ENCODE assay signal across 15 cellular contexts in the genomic region with DNA sequence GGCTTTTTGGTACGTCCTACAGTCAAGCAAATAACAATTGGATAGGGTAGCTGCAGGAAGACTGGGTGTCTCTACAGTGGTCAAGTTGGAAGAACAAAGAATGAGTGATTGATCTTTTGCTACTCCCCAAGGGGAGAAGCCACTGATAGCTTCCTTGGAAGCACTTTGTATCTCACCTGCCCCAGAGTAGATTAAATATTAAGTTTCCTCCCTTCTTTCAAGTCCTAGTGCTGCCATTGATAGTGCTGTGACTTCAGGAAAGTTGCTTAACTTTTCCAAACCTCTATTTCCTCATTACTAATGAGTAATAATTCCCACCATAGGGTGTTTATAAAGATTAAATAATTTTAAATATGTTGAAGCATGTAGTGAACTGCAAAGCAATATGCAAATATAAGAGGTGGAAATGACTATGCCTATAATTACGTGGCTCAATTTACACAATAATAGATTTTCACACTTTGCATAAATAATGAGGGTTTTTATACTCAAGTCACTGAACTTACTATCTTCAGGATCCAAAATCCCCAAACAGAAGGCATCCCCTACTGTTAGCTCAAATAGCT. TPM values are rescaled to one million over a fixed set of nuclear protein-coding genes. Genes with fewer than 3 reads are reported as not detected.
A peak's percentile ranks its signal among the peaks of the same experiment; 100 is the strongest.
DNase-seq lines count a peak whose midpoint lies in the region; ATAC-seq, FAIRE-seq and TF ChIP-seq lines count a peak whose summit lies in the region.
"Had no signal": no experiment of that assay in that cellular context is flagged by ENCODE, and none has a peak within 500 bp of the region (broad histone marks: within the 10 kb centered on the region; RNA-seq: fewer than 3 reads in every experiment).

No MANE protein-coding gene starts in this region.

- DNase-seq in HepG2 (ENCODE audit: low spot score) (no peak), germinal center (ENCODE audit: low spot score) (no peak), SKM-1 (lab: John Stamatoyannopoulos, UW; ENCODE audit: unreplicated experiment) (no peak), WTC11 (ENCODE audit: low spot score) (no peak), uterus (no peak)
- DNase-seq: activated CD4-positive, alpha-beta T cell treated with anti-CD3 and anti-CD28 coated beads for 4 hours; right cardiac atrium; thyroid gland had no signal

- H3K79me2 ChIP-seq in ACC112 (ENCODE audit: control insufficient read depth, insufficient read depth, low read length, unreplicated experiment): no peaks in the 10 kb centered on the region
- no peaks in the 10 kb centered on the region for H3K79me2 ChIP-seq in HepG2 (ENCODE audit: insufficient read depth, low read length)

- H3K9me3 Mint-ChIP-seq in WTC11: no peaks in the 10 kb centered on the region

- BruUV-seq in HepG2 (replicated peaks; lab: Mats Ljungman, UMichigan): no TSS peak

- no peak overlapping the region for H3K27ac Mint-ChIP-seq in WTC11

- no peaks in the 10 kb centered on the region for H3K36me3 ChIP-seq in ACC112 (ENCODE audit: insufficient read depth, low read length)
- no peaks in the 10 kb centered on the region for H3K36me3 ChIP-seq in HepG2 (replicated peaks in 1 of 2; ENCODE audit: control insufficient read depth in 1 of 2, insufficient read depth in 2 of 2, low read length in 2 of 2)
- no peaks in the 10 kb centered on the region for H3K36me3 ChIP-seq in uterus
- H3K36me3 ChIP-seq: esophagus muscularis mucosa, thyroid gland had no signal

- H3K4me2 ChIP-seq in HepG2 (ENCODE audit: low read depth, low read length): peak overlapping the region; percentile 78

- in situ Hi-C loops in HepG2 (cut with HindIII; ENCODE audit: extremely low pct_ligation_motif_present, low pct_unique_long_range_greater_than_20kb): loop anchor here (5.0 to 25.0 kb wide), 2 partner anchors 307 to 802 kb away; no protein-coding TSS in a partner anchor

- ATAC-seq in GM21717 (IDR thresholded peaks at IDR 0.05; ENCODE audit: unreplicated experiment) (peak; percentile 8), HepG2 (peak; percentile 29; the same call in 2 of the 3 replicates), WTC11 (no peak)

- H3K9ac ChIP-seq in HepG2 (ENCODE audit: insufficient read depth, low read depth, low read length): peak overlapping the region; percentile 66

- 29% methylated on average over 2 of the region's 2 CpGs for WGBS in HepG2 (ENCODE audit: low lambda C conversion rate)

- CTCF ChIA-PET in HepG2 (lab: Yijun Ruan, JAX; ENCODE audit: low intra/inter-chr PET ratio, low total read pairs): interaction anchor here (1.1 to 3.5 kb wide), 4 partner anchors 252 to 314 kb away, joined by 3 to 56 read pairs (median 10); no protein-coding TSS in a partner anchor
- CTCF ChIA-PET in WTC11 (lab: Charles Lee): interaction anchor here (0.6 to 2.3 kb wide), 15 partner anchors 9 to 330 kb away, joined by 3 to 12 read pairs (median 4); a partner anchor contains a TSS

- TF ChIP-seq EP300 in HepG2 (IDR thresholded peaks at IDR 0.05; ENCODE audit: low read depth in 2 of 2, low read length in 2 of 2) (peak in 1 of 2 experiments; percentile 48; a peak in 1 of 4 replicates), HepG2 (CRISPR knock-in tag; IDR thresholded peaks at IDR 0.05; ENCODE audit: borderline replicate concordance) (no peak)

- intact Hi-C loops in HepG2 (cut with micrococcal nuclease; ENCODE audit: unreplicated experiment) (loop anchor here (1.0 to 5.0 kb wide), 2 partner anchors 72 to 807 kb away; a partner anchor contains a TSS), uterus (cut with DNase I; ENCODE audit: low total_unique reads) (no loop called here)

- TF ChIP-seq RAD21 in HepG2 (CRISPR knock-in tag; IDR thresholded peaks at IDR 0.05): no peak

- peaks cover 8% of the 10 kb centered on the region for H3K4me1 Mint-ChIP-seq in WTC11

- peaks cover 6% of the 10 kb centered on the region for H3K4me1 ChIP-seq in ACC112 (ENCODE audit: control insufficient read depth, insufficient read depth, low read length, unreplicated experiment)
- H3K4me1 ChIP-seq in HepG2 (ENCODE audit: insufficient read depth, low read length): peaks cover 40% of the 10 kb centered on the region
- H3K4me1 ChIP-seq in uterus: no peaks in the 10 kb centered on the region

- no peak overlapping the region for H3K4me3 Mint-ChIP-seq in WTC11

- no peaks in the 10 kb centered on the region for H3K36me3 Mint-ChIP-seq in WTC11
- H3K36me3 Mint-ChIP-seq: brain had no signal

- FAIRE-seq in HepG2 (lab: Jason Lieb, UNC): no peak

- H3K27me3 ChIP-seq in ACC112 (ENCODE audit: insufficient read depth, low read length) (peaks cover 10% of the 10 kb centered on the region), HepG2 (ENCODE audit: control insufficient read depth in 1 of 2, insufficient read depth in 2 of 2, low read length in 2 of 2) (no peaks in the 10 kb centered on the region), uterus (no peaks in the 10 kb centered on the region)
- H3K27me3 ChIP-seq: thyroid gland had no signal

- peak overlapping the region; percentile 46 for H2AFZ ChIP-seq in ACC112 (ENCODE audit: low read length, unreplicated experiment)
- peak overlapping the region; percentile 98 for H2AFZ ChIP-seq in HepG2 (ENCODE audit: low read length)

- no peak overlapping the region for H3K27ac ChIP-seq in ACC112 (ENCODE audit: low read depth, low read length)
- peak overlapping the region; percentile 70 for H3K27ac ChIP-seq in VCaP
- H3K27ac ChIP-seq in HepG2 (ENCODE audit: extremely low read length, insufficient read depth, low read length): peak overlapping the region; percentile 51
- H3K27ac ChIP-seq in uterus: no peak overlapping the region
- H3K27ac ChIP-seq: esophagus muscularis mucosa, thyroid gland had no signal

- no peak for TF ChIP-seq CTCF in VCaP (conservative IDR thresholded peaks at IDR 0.05)
- no peak for TF ChIP-seq CTCF in HepG2 (CRISPR knock-in tag; IDR thresholded peaks at IDR 0.05)
- no peak for TF ChIP-seq CTCF in WTC11 (IDR thresholded peaks at IDR 0.05)
- TF ChIP-seq CTCF in uterus (IDR thresholded peaks at IDR 0.05): no peak

- H3K4me3 ChIP-seq in ACC112 (ENCODE audit: low read depth, low read length) (peak overlapping the region; percentile 54), HepG2 (replicated peaks in 1 of 3; ENCODE audit: insufficient read depth in 1 of 3, low read depth in 2 of 3, low read length in 3 of 3) (peak overlapping the region in 2 of 3 experiments; percentile 48 to 56; a peak in 4 of 6 replicates), uterus (no peak overlapping the region)
- H3K4me3 ChIP-seq: esophagus muscularis mucosa, thyroid gland had no signal

- no peaks in the 10 kb centered on the region for H4K20me1 ChIP-seq in HepG2 (ENCODE audit: insufficient read depth, low read length)

- H3K27me3 Mint-ChIP-seq in WTC11 (ENCODE audit: low read depth): peaks cover 3% of the 10 kb centered on the region; the same call in 1 of the 2 replicates

- TF ChIP-seq POLR2A in HepG2 (IDR thresholded peaks at IDR 0.05; ENCODE audit: insufficient read depth in 1 of 2, low read depth in 2 of 2, low read length in 2 of 2) (no peak), uterus (IDR thresholded peaks at IDR 0.05) (no peak)

- H3K9me3 ChIP-seq in HepG2 (ENCODE audit: low read length) (no peaks in the 10 kb centered on the region), uterus (no peaks in the 10 kb centered on the region)
- H3K9me3 ChIP-seq: esophagus muscularis mucosa, thyroid gland had no signal

- POLR2A ChIA-PET in HepG2 (lab: Yijun Ruan, JAX) (interaction anchor here (0.6 to 4.5 kb wide), 6 partner anchors 15 to 200 kb away, joined by 3 to 23 read pairs (median 5); a partner anchor contains a TSS), WTC11 (lab: Charles Lee) (no interaction called here)

TF ChIP-seq in HepG2, 621 proteins besides CTCF, POLR2A, EP300 and RAD21 (continues in another document):
- TF ChIP-seq TCF7L2 (IDR thresholded peaks at IDR 0.05; ENCODE audit: low read depth, low read length): 0 out of 2 replicates have a peak, but pooled peaks have one; percentile 43
- TF ChIP-seq YEATS2 (CRISPR knock-in tag; IDR thresholded peaks at IDR 0.05; ENCODE audit: borderline replicate concordance): no peak
- TF ChIP-seq ZMYM3 (CRISPR knock-in tag; IDR thresholded peaks at IDR 0.05): no peak
- TF ChIP-seq ZNF775 (CRISPR knock-in tag; IDR thresholded peaks at IDR 0.05; ENCODE audit: borderline replicate concordance): no peak
- TF ChIP-seq ZFP82 (CRISPR knock-in tag; IDR thresholded peaks at IDR 0.05; ENCODE audit: borderline replicate concordance): no peak

TF ChIP-seq in WTC11, 78 proteins besides CTCF, POLR2A, EP300 and RAD21 (continues in another document):
- TF ChIP-seq OVOL2 (CRISPR knock-in tag; IDR thresholded peaks at IDR 0.05; ENCODE audit: borderline replicate concordance): no peak
- TF ChIP-seq, protein P1, sequence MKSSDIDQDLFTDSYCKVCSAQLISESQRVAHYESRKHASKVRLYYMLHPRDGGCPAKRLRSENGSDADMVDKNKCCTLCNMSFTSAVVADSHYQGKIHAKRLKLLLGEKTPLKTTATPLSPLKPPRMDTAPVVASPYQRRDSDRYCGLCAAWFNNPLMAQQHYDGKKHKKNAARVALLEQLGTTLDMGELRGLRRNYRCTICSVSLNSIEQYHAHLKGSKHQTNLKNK (CRISPR knock-in tag; IDR thresholded peaks at IDR 0.05): no peak
- no peak for TF ChIP-seq FOXK1 (CRISPR knock-in tag; IDR thresholded peaks at IDR 0.05)

RNA-seq across cellular contexts. Expression of a gene that starts 35.5 kb away (rescaled TPM):
- total RNA-seq in HepG2 (2016; rRNA removed; fragmentation: Illumina TruSeq; extraction: Trizol) (0.24 and 0.46 TPM in 2 replicates), WTC11 (2021) (0.16 to 0.60 TPM (median 0.46 TPM) in 3 replicates), uterus (10 to 100 TPM in 1 of 4 donors, 1 to 10 TPM in 2, under 1 TPM in 1; 0.59 to 98.7 (median 1.6) TPM)
- not detected in 2 replicates for total RNA-seq in HepG2 (2016; cell fraction: cytosol; rRNA removed; fragmentation: Illumina TruSeq; extraction: Trizol; ENCODE audit: low read depth)
- total RNA-seq in HepG2 (2016; cell fraction: insoluble cytoplasmic fraction; rRNA removed; fragmentation: Illumina TruSeq; extraction: Trizol): 0.19 and 0.65 TPM in 2 replicates
- total RNA-seq in HepG2 (2016; cell fraction: membrane; rRNA removed; fragmentation: Illumina TruSeq; extraction: Trizol): 0.09 and 0.24 TPM in 2 replicates
- 0.22 and 0.28 TPM in 2 replicates for total RNA-seq in HepG2 (2016; cell fraction: nucleus; rRNA removed; fragmentation: Illumina TruSeq; extraction: Trizol)
- polyA plus RNA-seq in HepG2 (2011; rRNA removed): 0.04 TPM in 1 of 2 replicates, not detected in the other
- 0.08 TPM in 1 of 2 replicates, not detected in the other for polyA plus RNA-seq in HepG2 (2011; cell fraction: cytosol; rRNA removed)
- 0.07 TPM in 1 of 2 replicates, not detected in the other for polyA plus RNA-seq in HepG2 (2011; cell fraction: nucleus; rRNA removed)
- not detected in 2 replicates for polyA plus RNA-seq in HepG2 (2012)
- 0.06 and 0.17 TPM in 2 replicates for polyA plus RNA-seq in HepG2 (2016; cell fraction: cytosol; fragmentation: Illumina TruSeq; extraction: Trizol; ENCODE audit: low read depth)
- polyA plus RNA-seq in HepG2 (2016; cell fraction: insoluble cytoplasmic fraction; fragmentation: Illumina TruSeq; extraction: Trizol; ENCODE audit: low read depth): 0.13 and 0.40 TPM in 2 replicates
- polyA plus RNA-seq in HepG2 (2016; cell fraction: membrane; fragmentation: Illumina TruSeq; extraction: Trizol; ENCODE audit: low read depth): 0.13 TPM in 1 of 2 replicates, not detected in the other
- 0.28 and 0.30 TPM in 2 replicates for polyA plus RNA-seq in HepG2 (2016; cell fraction: nucleus; fragmentation: Illumina TruSeq; extraction: Trizol; ENCODE audit: insufficient read depth, low read depth)
- polyA minus RNA-seq in HepG2 (2011; rRNA and poly(A)+ RNA removed; ENCODE audit: low replicate concordance): 0.06 and 0.65 TPM in 2 replicates
- not detected in 2 replicates for polyA minus RNA-seq in HepG2 (2011; cell fraction: cytosol; rRNA and poly(A)+ RNA removed)
- polyA minus RNA-seq in HepG2 (2011; cell fraction: nucleus; rRNA and poly(A)+ RNA removed): 0.25 and 0.39 TPM in 2 replicates
- total RNA-seq: A673, myocyte had no signal

Comparison
In these comparisons a context has a peak if more than half of its experiments do, and no peak if none do; other contexts are left out.
1. H3K27ac ChIP-seq: peak in VCaP (single experiment) and HepG2 (single experiment); none in ACC112 (single experiment) and uterus (0 of 2).
2. H3K4me3 ChIP-seq: peak in ACC112 (single experiment) and HepG2 (2 of 3); none in uterus (0 of 2).